1 cellular context compared by ENCODE assay signal in the genomic region with DNA sequence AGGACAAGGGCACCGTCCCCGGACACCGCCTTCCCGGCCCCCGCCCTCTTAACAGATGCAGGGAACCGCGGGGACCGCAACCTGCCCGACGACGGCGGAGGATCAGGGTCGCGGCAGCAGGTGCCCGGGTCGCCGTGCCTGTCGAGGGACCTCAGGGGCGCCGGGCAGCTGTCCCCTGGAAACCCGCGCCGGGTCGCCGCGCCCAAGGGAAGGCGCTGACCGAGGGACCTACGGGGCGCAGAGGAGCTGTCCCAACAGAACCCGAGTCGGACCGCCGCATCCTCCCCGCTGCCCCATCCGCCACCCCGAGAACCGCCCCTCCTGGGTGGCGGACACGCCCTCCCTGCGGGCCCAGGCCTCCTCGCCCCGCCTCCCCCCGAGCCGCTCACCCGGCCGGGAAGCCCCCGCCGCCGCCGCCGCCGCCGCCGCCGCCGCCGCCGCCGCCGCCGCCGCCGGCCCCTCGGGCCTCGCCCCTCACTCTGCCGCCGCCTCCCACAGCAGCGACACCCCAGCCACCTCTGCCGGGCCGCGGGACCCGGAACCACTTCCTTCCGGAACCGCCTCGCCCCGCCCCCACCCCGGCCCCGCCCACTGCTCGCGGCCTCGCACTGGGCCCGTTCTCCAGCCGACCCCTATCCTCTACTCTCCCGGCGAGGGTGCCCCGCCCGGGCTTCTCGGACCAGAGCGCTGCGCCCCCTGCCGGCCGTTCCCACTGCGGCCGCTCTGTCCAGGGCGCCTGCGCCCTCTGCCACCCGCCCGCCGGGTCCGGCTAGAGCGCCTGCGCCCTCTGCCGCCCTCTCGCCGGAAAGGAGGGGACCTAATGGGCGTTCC.
TF ChIP-seq lines count a peak whose summit lies in the region.

A gene (minus strand): TSS at position 543 of the 831 bp plus-strand sequence. CDS start 20,797 bp downstream, outside the sequence.

TF ChIP-seq in GM12878, 131 proteins besides CTCF, POLR2A, EP300 and RAD21 (continued from another document):
- TF ChIP-seq, protein P1, sequence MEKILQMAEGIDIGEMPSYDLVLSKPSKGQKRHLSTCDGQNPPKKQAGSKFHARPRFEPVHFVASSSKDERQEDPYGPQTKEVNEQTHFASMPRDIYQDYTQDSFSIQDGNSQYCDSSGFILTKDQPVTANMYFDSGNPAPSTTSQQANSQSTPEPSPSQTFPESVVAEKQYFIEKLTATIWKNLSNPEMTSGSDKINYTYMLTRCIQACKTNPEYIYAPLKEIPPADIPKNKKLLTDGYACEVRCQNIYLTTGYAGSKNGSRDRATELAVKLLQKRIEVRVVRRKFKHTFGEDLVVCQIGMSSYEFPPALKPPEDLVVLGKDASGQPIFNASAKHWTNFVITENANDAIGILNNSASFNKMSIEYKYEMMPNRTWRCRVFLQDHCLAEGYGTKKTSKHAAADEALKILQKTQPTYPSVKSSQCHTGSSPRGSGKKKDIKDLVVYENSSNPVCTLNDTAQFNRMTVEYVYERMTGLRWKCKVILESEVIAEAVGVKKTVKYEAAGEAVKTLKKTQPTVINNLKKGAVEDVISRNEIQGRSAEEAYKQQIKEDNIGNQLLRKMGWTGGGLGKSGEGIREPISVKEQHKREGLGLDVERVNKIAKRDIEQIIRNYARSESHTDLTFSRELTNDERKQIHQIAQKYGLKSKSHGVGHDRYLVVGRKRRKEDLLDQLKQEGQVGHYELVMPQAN (conservative IDR thresholded peaks at IDR 0.05), result peak; percentile 36; the same call in 1 of the 2 replicates
TF ChIP-seq in GM12878: peak in this region for 8.
